8 cellular contexts compared by ENCODE assay signal in genomic region chr15:90265271-90266060, GRCh38. TPM values are rescaled to one million over a fixed set of nuclear protein-coding genes. Genes with fewer than 3 reads are reported as not detected.
DNase-seq lines count a peak whose midpoint lies in the region; ATAC-seq and TF ChIP-seq lines count a peak whose summit lies in the region.

Gene NGRN (plus strand): TSS chr15:90265672. CDS start chr15:90265713, 41 bp downstream.

- H3K27me3 Mint-ChIP-seq in activated CD4-positive, alpha-beta T cell treated with anti-CD3 and anti-CD28 coated beads, Interleukin-2, amount 10 ng/mL, durations not matched to agents 7 days and 5 days, result no peaks in the 10 kb centered on the region

- DNase-seq in NCI-H69 (lab: John Stamatoyannopoulos, UW) (peak; percentile 88), coronary artery (ENCODE audit: low spot score) (peak; percentile 97), left kidney (ENCODE audit: low read depth, low spot score) (peak; percentile 97)
- DNase-seq in activated CD4-positive, alpha-beta T cell treated with anti-CD3 and anti-CD28 coated beads, Interleukin-2, amount 10 ng/mL, durations not matched to agents 7 days and 5 days, result peak; percentile 95
- peak; percentile 91 for DNase-seq in stimulated activated CD4-positive, alpha-beta T cell treated with anti-CD3 and anti-CD28 coated beads, Interleukin-1b, Interleukin-23, amount 100 ng/mL, for 48 hours

- peaks cover 23% of the 10 kb centered on the region for H3K36me3 Mint-ChIP-seq in activated CD4-positive, alpha-beta T cell treated with anti-CD3 and anti-CD28 coated beads, Interleukin-2, amount 10 ng/mL, durations not matched to agents 7 days and 5 days (ENCODE audit: low read depth)

- peak within 1 kb of the TSS; percentile 95 for H3K4me3 Mint-ChIP-seq in activated CD4-positive, alpha-beta T cell treated with anti-CD3 and anti-CD28 coated beads, Interleukin-2, amount 10 ng/mL, durations not matched to agents 7 days and 5 days

- TF ChIP-seq CTCF in C4-2B (conservative IDR thresholded peaks at IDR 0.05), result no peak
- TF ChIP-seq CTCF in coronary artery (IDR thresholded peaks at IDR 0.05), result no peak

- peak within 1 kb of the TSS; percentile 96 for H3K27ac Mint-ChIP-seq in activated CD4-positive, alpha-beta T cell treated with anti-CD3 and anti-CD28 coated beads, Interleukin-2, amount 10 ng/mL, durations not matched to agents 7 days and 5 days

- H3K27ac ChIP-seq in C4-2B (peak within 1 kb of the TSS; percentile 90), coronary artery (peak within 1 kb of the TSS; percentile 91 to 92)

- peaks cover 41% of the 10 kb centered on the region for H3K4me1 Mint-ChIP-seq in activated CD4-positive, alpha-beta T cell treated with anti-CD3 and anti-CD28 coated beads, Interleukin-2, amount 10 ng/mL, durations not matched to agents 7 days and 5 days

- peak within 1 kb of the TSS; percentile 81 for H3K4me3 ChIP-seq in coronary artery

- POLR2A ChIA-PET in activated CD4-positive, alpha-beta T cell treated with anti-CD3 and anti-CD28 coated beads, Interleukin-2, amount 10 ng/mL, durations not matched to agents 7 days and 5 days (lab: Charles Lee), result interaction anchor here (0.9 kb wide), 1 partner anchor 32 kb away, joined by 5 read pairs; the partner anchor contains the start of genes CIB1 and GDPGP1

- ATAC-seq in GM19372 (IDR thresholded peaks at IDR 0.05; ENCODE audit: low read depth, unreplicated experiment) (peak; percentile 89), HG03521 (IDR thresholded peaks at IDR 0.05; ENCODE audit: unreplicated experiment) (peak; percentile 91)

- no peaks in the 10 kb centered on the region for H3K9me3 Mint-ChIP-seq in activated CD4-positive, alpha-beta T cell treated with anti-CD3 and anti-CD28 coated beads, Interleukin-2, amount 10 ng/mL, durations not matched to agents 7 days and 5 days

- CTCF ChIA-PET in activated CD4-positive, alpha-beta T cell treated with anti-CD3 and anti-CD28 coated beads, Interleukin-2, amount 10 ng/mL, durations not matched to agents 7 days and 5 days (lab: Charles Lee), result interaction anchor here (1.1 to 1.5 kb wide), 3 partner anchors 28 to 124 kb away, joined by 3 to 8 read pairs (median 4); partner anchors contain the start of genes CIB1 and GDPGP1

RNA-seq across cellular contexts. Expression of gene NGRN, which starts in this region (rescaled TPM):
- total RNA-seq in activated CD4-positive, alpha-beta T cell treated with anti-CD3 and anti-CD28 coated beads, Interleukin-2, amount 10 ng/mL, durations not matched to agents 7 days and 5 days, result 10 to 100 TPM; 28.5 to 30.0 TPM

Comparison
In these comparisons a context has a peak if more than half of its experiments do, and no peak if none do; other contexts are left out.
1. Peak in every context shown above with its lines: DNase-seq, ATAC-seq, H3K4me3 ChIP-seq and H3K27ac ChIP-seq.